Comparison of ENCODE assay signal across 10 cellular contexts in genomic region chr10:92822964-92823363, GRCh38. TPM values are rescaled to one million over a fixed set of nuclear protein-coding genes. Genes with fewer than 3 reads are reported as not detected.
A peak's percentile ranks its signal among the peaks of the same experiment; 100 is the strongest.
DNase-seq lines count a peak whose midpoint lies in the region; ATAC-seq and TF ChIP-seq lines count a peak whose summit lies in the region.
"Had no signal": no experiment of that assay in that cellular context is flagged by ENCODE, and none has a peak within 500 bp of the region (broad histone marks: within the 10 kb centered on the region; RNA-seq: fewer than 3 reads in every experiment).

No MANE protein-coding gene starts in this region.

- H3K9me2 ChIP-seq in DOHH2 (replicated peaks; ENCODE audit: control insufficient read depth, low read length) = no peaks in the 10 kb centered on the region

- intact Hi-C loops in naive thymus-derived CD4-positive, alpha-beta T cell (cut with micrococcal nuclease) = no loop called here

- H3K9me3 Mint-ChIP-seq in naive thymus-derived CD4-positive, alpha-beta T cell = peaks cover 0 to 2% (median 0%) of the 10 kb centered on the region in 11 donors

- 59 to 73% methylated on average over 6 to 9 of the region's 9 CpGs for WGBS in gastroesophageal sphincter (ENCODE audit: low coverage in 1 of 2), 2 donors

- peaks cover 7% of the 10 kb centered on the region for H3K4me1 ChIP-seq in DOHH2 (ENCODE audit: control insufficient read depth, low read length)
- no peaks in the 10 kb centered on the region for H3K4me1 ChIP-seq in naive thymus-derived CD4-positive, alpha-beta T cell (ENCODE audit: control insufficient read depth in 2 of 2, insufficient read depth in 2 of 2, low read length in 2 of 2)
- peaks cover 0 to 24% (median 0%) of the 10 kb centered on the region in 3 donors for H3K4me1 ChIP-seq in gastroesophageal sphincter

- H3K79me2 ChIP-seq in DOHH2 (ENCODE audit: control insufficient read depth, low read length) = no peaks in the 10 kb centered on the region

- no peaks in the 10 kb centered on the region for H3K36me3 Mint-ChIP-seq in naive thymus-derived CD4-positive, alpha-beta T cell

- peak; percentile 48 for TF ChIP-seq CTCF in DOHH2 (IDR thresholded peaks at IDR 0.05; ENCODE audit: low read depth, low read length, poor library complexity, severe bottlenecking)
- TF ChIP-seq CTCF in LNCaP clone FGC (IDR thresholded peaks at IDR 0.05; ENCODE audit: control insufficient read depth, extremely low read depth, insufficient read depth) = peak; percentile 48
- TF ChIP-seq CTCF in gastroesophageal sphincter (IDR thresholded peaks at IDR 0.05) = peak in 1 of 4 experiments; percentile 20

- no peaks in the 10 kb centered on the region for H4K20me1 ChIP-seq in DOHH2 (ENCODE audit: control insufficient read depth, insufficient read depth, low read depth, low read length)

- H3F3A ChIP-seq in DOHH2 (ENCODE audit: control insufficient read depth, insufficient read depth) = no peaks in the 10 kb centered on the region

- H3K27ac ChIP-seq in DOHH2 (ENCODE audit: low read depth, low read length) (no peak overlapping the region), gastroesophageal sphincter (peak overlapping the region in 2 of 4 donors; percentile 60 to 65)
- no peak overlapping the region for H3K27ac ChIP-seq in naive thymus-derived CD4-positive, alpha-beta T cell (ENCODE audit: low read depth, low read length)

- H3K9me3 ChIP-seq in DOHH2 (ENCODE audit: control insufficient read depth, insufficient read depth, low read length) = no peaks in the 10 kb centered on the region
- no peaks in the 10 kb centered on the region for H3K9me3 ChIP-seq in naive thymus-derived CD4-positive, alpha-beta T cell (ENCODE audit: control insufficient read depth in 2 of 3, low read length in 3 of 3)
- H3K9me3 ChIP-seq in gastroesophageal sphincter = no peaks in the 10 kb centered on the region

- H3K4me3 Mint-ChIP-seq in naive thymus-derived CD4-positive, alpha-beta T cell = no peak overlapping the region

- CTCF ChIA-PET in naive thymus-derived CD4-positive, alpha-beta T cell (lab: Charles Lee) = interaction anchor here (1.2 kb wide), 1 partner anchor 57 kb away, joined by 4 read pairs; no protein-coding TSS in a partner anchor

- POLR2A ChIA-PET in naive thymus-derived CD4-positive, alpha-beta T cell (lab: Charles Lee) = no interaction called here

- no peak for TF ChIP-seq POLR2A in gastroesophageal sphincter (IDR thresholded peaks at IDR 0.05)

- H3K27me3 Mint-ChIP-seq in naive thymus-derived CD4-positive, alpha-beta T cell = no peaks in the 10 kb centered on the region

- H3K4me3 ChIP-seq in DOHH2 (ENCODE audit: low read length) (no peak overlapping the region), LNCaP clone FGC (ENCODE audit: low read depth, low read length) (no peak overlapping the region), gastroesophageal sphincter (no peak overlapping the region)
- H3K4me3 ChIP-seq in naive thymus-derived CD4-positive, alpha-beta T cell (ENCODE audit: low read length) = no peak overlapping the region

- no peak overlapping the region for H3K27ac Mint-ChIP-seq in naive thymus-derived CD4-positive, alpha-beta T cell

- H3K4me2 ChIP-seq in DOHH2 (ENCODE audit: low read length) = no peak overlapping the region

- TF ChIP-seq EP300 in gastroesophageal sphincter (IDR thresholded peaks at IDR 0.05) = no peak

- peaks cover 29% of the 10 kb centered on the region for H3K27me3 ChIP-seq in DOHH2 (ENCODE audit: control insufficient read depth, low read length)
- no peaks in the 10 kb centered on the region for H3K27me3 ChIP-seq in naive thymus-derived CD4-positive, alpha-beta T cell (ENCODE audit: control insufficient read depth in 2 of 2, insufficient read depth in 2 of 2, low read length in 2 of 2)
- H3K27me3 ChIP-seq in gastroesophageal sphincter = no peaks in the 10 kb centered on the region

- H3K36me3 ChIP-seq in DOHH2 (ENCODE audit: control insufficient read depth, low read length) = no peaks in the 10 kb centered on the region
- H3K36me3 ChIP-seq in naive thymus-derived CD4-positive, alpha-beta T cell (ENCODE audit: control insufficient read depth in 2 of 3, insufficient read depth in 3 of 3, low read length in 3 of 3) = no peaks in the 10 kb centered on the region
- no peaks in the 10 kb centered on the region for H3K36me3 ChIP-seq in gastroesophageal sphincter

- H3K4me1 Mint-ChIP-seq in naive thymus-derived CD4-positive, alpha-beta T cell = peaks cover 4 to 18% (median 12%) of the 10 kb centered on the region in 7 donors

- DNase-seq in LNCaP clone FGC (ENCODE audit: low read depth) (no peak), dermis blood vessel endothelial cell (peak; percentile 94), epidermal melanocyte (ENCODE audit: insufficient read length, low spot score) (no peak)
- no peak for DNase-seq in naive thymus-derived CD4-positive, alpha-beta T cell
- DNase-seq: activated CD4-positive, alpha-beta T cell treated with anti-CD3 and anti-CD28 coated beads, Interleukin-2, amount 50 U/mL, for 4 hours; NCI-H526 treated with DMSO at 0.1 percent for 48 hours had no signal

- ATAC-seq in naive thymus-derived CD4-positive, alpha-beta T cell = peak; percentile 40
- ATAC-seq in esophagus mucosa (no peak), HG03045 (IDR thresholded peaks at IDR 0.05; ENCODE audit: unreplicated experiment) (no peak), gastroesophageal sphincter (no peak)

RNA-seq across cellular contexts. Expression of gene EXOC6, which starts 25.4 kb away (rescaled TPM):
- total RNA-seq in dermis blood vessel endothelial cell (364 and 485 TPM in 2 replicates), esophagus mucosa (3.1 TPM), gastroesophageal sphincter (10 to 100 TPM; 14.4 to 22.4 (median 16.8) TPM)
- total RNA-seq in naive thymus-derived CD4-positive, alpha-beta T cell = 10 to 100 TPM in 3 of 5 experiments, 1 to 10 TPM in 2; 8.1 to 12.1 (median 11.4) TPM
- 1 to 10 TPM; 5.8 to 6.0 TPM for polyA plus RNA-seq in naive thymus-derived CD4-positive, alpha-beta T cell

Comparison
In these comparisons a context has a peak if more than half of its experiments do, and no peak if none do; other contexts are left out.
1. RNA of gene EXOC6, which starts 25.4 kb away (total RNA-seq): 364 to 485 TPM in dermis blood vessel endothelial cell; 14.4 to 22.4 TPM in gastroesophageal sphincter, 8.1 to 12.1 TPM in naive thymus-derived CD4-positive, alpha-beta T cell and 3.1 TPM in esophagus mucosa (single experiment); every median in the first group is over 10 times any median in the second.